Comparison of ENCODE assay signal across 24 cellular contexts in genomic region chr12:34389378-34390170, GRCh38.
"Had no signal": no experiment of that assay in that cellular context is flagged by ENCODE, and none has a peak within 500 bp of the region (broad histone marks: within the 10 kb centered on the region; RNA-seq: fewer than 3 reads in every experiment).

No MANE protein-coding gene starts in this region.

- H3K4me1 ChIP-seq: body of pancreas, heart left ventricle, left lung, SJSA1, thyroid gland had no signal

- H3K36me3 ChIP-seq: cardiac muscle cell, heart left ventricle, left lung, SJSA1, thyroid gland had no signal

- H3K27me3 Mint-ChIP-seq: activated naive CD4-positive, alpha-beta T cell treated with anti-CD3 and anti-CD28 coated beads, Interleukin-2, amount 10 ng/mL, durations not matched to agents 7 days and 5 days; progenitor cell of endocrine pancreas had no signal

- H3K27ac Mint-ChIP-seq: activated naive CD4-positive, alpha-beta T cell treated with anti-CD3 and anti-CD28 coated beads, Interleukin-2, amount 10 ng/mL, durations not matched to agents 7 days and 5 days; memory B cell; progenitor cell of endocrine pancreas had no signal

- H3K4me3 ChIP-seq: body of pancreas, cardiac muscle cell, heart left ventricle, left lung, mucosa of descending colon, SJSA1, thyroid gland had no signal

- H3K9me3 Mint-ChIP-seq: memory B cell, neural crest cell had no signal

- ATAC-seq: body of pancreas; heart left ventricle; left lung; mucosa of descending colon; stimulated activated naive CD8-positive, alpha-beta T cell treated with anti-CD3 and anti-CD28 coated beads, Interleukin-15, Interleukin-2, amounts not matched to agents 100 U/mL and 50 U/mL, for 24 hours had no signal

- H3K4me1 Mint-ChIP-seq: activated naive CD4-positive, alpha-beta T cell treated with anti-CD3 and anti-CD28 coated beads, Interleukin-2, amount 10 ng/mL, durations not matched to agents 7 days and 5 days; memory B cell; neural crest cell had no signal

- DNase-seq: activated CD4-positive, alpha-beta T cell treated with anti-CD3 and anti-CD28 coated beads for 1 hour; activated CD4-positive, alpha-beta T cell treated with anti-CD3 and anti-CD28 coated beads, Interleukin-2, amount 50 U/mL, for 1 hour; activated CD8-positive, alpha-beta memory T cell treated with anti-CD3 and anti-CD28 coated beads for 24 hours; activated CD8-positive, alpha-beta memory T cell treated with anti-CD3 and anti-CD28 coated beads, Interleukin-2, amount 50 U/mL, for 4 hours; activated T-cell treated with anti-CD3 and anti-CD28 coated beads, Interleukin-2, amount 50 U/mL, for 48 hours; body of pancreas; dermis blood vessel endothelial cell; effector memory CD4-positive, alpha-beta T cell; occipital lobe; retina; stimulated activated CD4-positive, alpha-beta T cell treated with anti-CD3 and anti-CD28 coated beads, Interleukin-12 subunit alpha, Interleukin-12 subunit beta, amount 100 ng/mL, for 4 hours; stimulated activated CD4-positive, alpha-beta T cell treated with anti-CD3 and anti-CD28 coated beads, Interleukin-4, amount 100 ng/mL, for 4 hours; stimulated activated naive CD8-positive, alpha-beta T cell treated with anti-CD3 and anti-CD28 coated beads, Interleukin-15, Interleukin-2, amounts not matched to agents 100 U/mL and 50 U/mL, for 24 hours; T-helper 9 cell; thyroid gland had no signal

- H3K9me3 ChIP-seq: thyroid gland had no signal

- H3K36me3 Mint-ChIP-seq: activated naive CD4-positive, alpha-beta T cell treated with anti-CD3 and anti-CD28 coated beads, Interleukin-2, amount 10 ng/mL, durations not matched to agents 7 days and 5 days had no signal

- H3K27me3 ChIP-seq: body of pancreas, cardiac muscle cell, SJSA1, thyroid gland had no signal

- H3K27ac ChIP-seq: body of pancreas, cardiac muscle cell, heart left ventricle, left lung, SJSA1, thyroid gland had no signal

- H3K4me3 Mint-ChIP-seq: activated naive CD4-positive, alpha-beta T cell treated with anti-CD3 and anti-CD28 coated beads, Interleukin-2, amount 10 ng/mL, durations not matched to agents 7 days and 5 days; memory B cell; neural crest cell had no signal
